9 cellular contexts compared by ENCODE assay signal in genomic region chr14:59511916-59512530, GRCh38. TPM values are rescaled to one million over a fixed set of nuclear protein-coding genes. Genes with fewer than 3 reads are reported as not detected.
DNase-seq lines count a peak whose midpoint lies in the region; TF ChIP-seq lines count a peak whose summit lies in the region.
"Had no signal": no experiment of that assay in that cellular context is flagged by ENCODE, and none has a peak within 500 bp of the region (broad histone marks: within the 10 kb centered on the region; RNA-seq: fewer than 3 reads in every experiment).

No MANE protein-coding gene starts in this region.

- H3K36me3 ChIP-seq in breast epithelium (no peaks in the 10 kb centered on the region), thyroid gland (no peaks in the 10 kb centered on the region)

- DNase-seq in MCF 10A (ENCODE audit: unreplicated experiment) (peak; percentile 4), breast epithelium (ENCODE audit: low spot score in 2 of 2) (no peak), NCI-H1930 (lab: John Stamatoyannopoulos, UW) (peak; percentile 13 to 21), dorsolateral prefrontal cortex (peak in 1 of 10 donors; percentile 56), thyroid gland (peak; percentile 77 to 78), mesenteric fat pad (ENCODE audit: low spot score) (no peak), cortex of kidney (lab: John Stamatoyannopoulos, UW) (no peak)
- no peak for DNase-seq in activated CD8-positive, alpha-beta memory T cell treated with anti-CD3 and anti-CD28 coated beads, Interleukin-2, amount 50 U/mL, for 4 hours
- DNase-seq: activated CD8-positive, alpha-beta memory T cell treated with anti-CD3 and anti-CD28 coated beads, Interleukin-2, amount 10 ng/mL, durations not matched to agents 7 days and 5 days had no signal

- H3K27me3 ChIP-seq in breast epithelium, result no peaks in the 10 kb centered on the region
- H3K27me3 ChIP-seq in dorsolateral prefrontal cortex, result no peaks in the 10 kb centered on the region
- no peaks in the 10 kb centered on the region for H3K27me3 ChIP-seq in thyroid gland

- no peaks in the 10 kb centered on the region for H3K4me1 ChIP-seq in breast epithelium
- H3K4me1 ChIP-seq in thyroid gland, result no peaks in the 10 kb centered on the region

- no TSS peak for BruUV-seq in MCF 10A (replicated peaks; lab: Mats Ljungman, UMichigan)

- H3K4me3 ChIP-seq in breast epithelium, result no peak overlapping the region
- H3K4me3 ChIP-seq in dorsolateral prefrontal cortex, result no peak overlapping the region
- H3K4me3 ChIP-seq in thyroid gland (replicated peaks in 1 of 3), result no peak overlapping the region

- TF ChIP-seq POLR2A in breast epithelium (IDR thresholded peaks at IDR 0.05), result no peak
- TF ChIP-seq POLR2A in thyroid gland (IDR thresholded peaks at IDR 0.05), result no peak

- H3K9me3 ChIP-seq in breast epithelium, result no peaks in the 10 kb centered on the region
- H3K9me3 ChIP-seq in thyroid gland, result no peaks in the 10 kb centered on the region

- H3K9me3 Mint-ChIP-seq in MCF 10A (ENCODE audit: unreplicated experiment), result no peaks in the 10 kb centered on the region

- CTCF ChIA-PET in MCF 10A (lab: Yijun Ruan, JAX), result interaction anchor here (0.6 to 0.9 kb wide), 3 partner anchors 378 to 968 kb away, joined by 3 read pairs; no protein-coding TSS in a partner anchor

- intact Hi-C loops in MCF 10A (cut with micrococcal nuclease) (loop anchor here (1.0 kb wide), 1 partner anchor 385 kb away; no protein-coding TSS in a partner anchor), breast epithelium (cut with DNase I; ENCODE audit: low total_unique reads) (no loop called here), dorsolateral prefrontal cortex (cut with DNase I) (no loop called here), thyroid gland (cut with DNase I) (no loop called here)

- H3K27ac Mint-ChIP-seq in MCF 10A (ENCODE audit: low read depth, unreplicated experiment), result no peak overlapping the region
- H3K27ac Mint-ChIP-seq: activated CD8-positive, alpha-beta memory T cell treated with anti-CD3 and anti-CD28 coated beads, Interleukin-2, amount 10 ng/mL, durations not matched to agents 7 days and 5 days had no signal

- no peaks in the 10 kb centered on the region for H3K27me3 Mint-ChIP-seq in MCF 10A (ENCODE audit: insufficient read depth, unreplicated experiment)

- WGBS in thyroid gland, 2 donors, result 18 to 34% methylated on average over 4 of the region's 4 CpGs

- POLR2A ChIA-PET in MCF 10A (lab: Yijun Ruan, JAX), result interaction anchor here (1.5 kb wide), 1 partner anchor 28 kb away, joined by 7 read pairs; the partner anchor contains the start of genes JKAMP and L3HYPDH

- H3K36me3 Mint-ChIP-seq in MCF 10A (ENCODE audit: insufficient read depth, unreplicated experiment), result peaks cover 11% of the 10 kb centered on the region
- H3K36me3 Mint-ChIP-seq: activated CD8-positive, alpha-beta memory T cell treated with anti-CD3 and anti-CD28 coated beads, Interleukin-2, amount 10 ng/mL, durations not matched to agents 7 days and 5 days had no signal

- TF ChIP-seq CTCF in MCF 10A (IDR thresholded peaks at IDR 0.05; ENCODE audit: unreplicated experiment), result peak; percentile 33
- no peak for TF ChIP-seq CTCF in breast epithelium (IDR thresholded peaks at IDR 0.05)
- TF ChIP-seq CTCF in dorsolateral prefrontal cortex (IDR thresholded peaks at IDR 0.05 in 54 of 56, conservative IDR thresholded peaks at IDR 0.05 in 2 of 56; ENCODE audit: low read depth in 1 of 56, partially characterized antibody in 56 of 56), result peak in 52 of 56 donors; percentile 24 to 60 (median 42)
- peak in 3 of 6 experiments; percentile 45 to 66 (median 61) for TF ChIP-seq CTCF in thyroid gland (IDR thresholded peaks at IDR 0.05)

- no peak overlapping the region for H3K4me3 Mint-ChIP-seq in MCF 10A (ENCODE audit: unreplicated experiment)
- H3K4me3 Mint-ChIP-seq: activated CD8-positive, alpha-beta memory T cell treated with anti-CD3 and anti-CD28 coated beads, Interleukin-2, amount 10 ng/mL, durations not matched to agents 7 days and 5 days had no signal

- H3K4me1 Mint-ChIP-seq in MCF 10A (ENCODE audit: insufficient read depth, unreplicated experiment), result no peaks in the 10 kb centered on the region
- H3K4me1 Mint-ChIP-seq: activated CD8-positive, alpha-beta memory T cell treated with anti-CD3 and anti-CD28 coated beads, Interleukin-2, amount 10 ng/mL, durations not matched to agents 7 days and 5 days had no signal

- H3K27ac ChIP-seq in breast epithelium (no peak overlapping the region), dorsolateral prefrontal cortex (no peak overlapping the region), thyroid gland (no peak overlapping the region)

RNA-seq across cellular contexts. Expression of gene JKAMP, which starts 27.7 kb away (rescaled TPM):
- total RNA-seq in MCF 10A (2022) (29.7 and 35.8 TPM in 2 replicates), breast epithelium (10 to 100 TPM; 53.4 to 74.8 (median 64.8) TPM), dorsolateral prefrontal cortex (10 to 100 TPM; 25.5 to 66.0 (median 46.4) TPM), thyroid gland (10 to 100 TPM; 67.9 to 85.7 (median 75.5) TPM), mesenteric fat pad (33.7 TPM)

RNA-seq across cellular contexts. Expression of gene L3HYPDH, which starts 27.8 kb away (rescaled TPM):
- 32.5 and 35.0 TPM in 2 replicates for total RNA-seq in MCF 10A (2022)
- 10 to 100 TPM; 56.5 to 74.4 (median 70.9) TPM for total RNA-seq in breast epithelium
- 10 to 100 TPM; 23.2 to 57.8 (median 38.6) TPM for total RNA-seq in dorsolateral prefrontal cortex
- total RNA-seq in thyroid gland, result 10 to 100 TPM; 54.8 to 97.7 (median 81.2) TPM
- 62.8 TPM for total RNA-seq in mesenteric fat pad

RNA-seq across cellular contexts. Expression of gene GPR135, which starts 46.8 kb away (rescaled TPM):
- 7.6 and 7.7 TPM in 2 replicates for total RNA-seq in MCF 10A (2022)
- 1 to 10 TPM; 4.4 to 5.9 (median 5.1) TPM for total RNA-seq in breast epithelium
- 10 to 100 TPM in 90 of 120 experiments, 1 to 10 TPM in 30; 7.4 to 19.7 (median 11.6) TPM for total RNA-seq in dorsolateral prefrontal cortex
- 10 to 100 TPM in 1 of 4 donors, 1 to 10 TPM in 3; 7.4 to 12.9 (median 7.7) TPM for total RNA-seq in thyroid gland
- total RNA-seq in mesenteric fat pad, result 7.5 TPM

Comparison
In these comparisons a context has a peak if more than half of its experiments do, and no peak if none do; other contexts are left out.
1. DNase-seq: peak in MCF 10A (single experiment), NCI-H1930 (2 of 2) and thyroid gland (2 of 2); none in breast epithelium (0 of 2), mesenteric fat pad (single experiment), cortex of kidney (single experiment) and activated CD8-positive, alpha-beta memory T cell treated with anti-CD3 and anti-CD28 coated beads, Interleukin-2, amount 50 U/mL, for 4 hours (single experiment).
2. CTCF ChIP-seq: peak in MCF 10A (single experiment) and dorsolateral prefrontal cortex (52 of 56); none in breast epithelium (0 of 3).